8 cellular contexts compared by ENCODE assay signal in the genomic region with DNA sequence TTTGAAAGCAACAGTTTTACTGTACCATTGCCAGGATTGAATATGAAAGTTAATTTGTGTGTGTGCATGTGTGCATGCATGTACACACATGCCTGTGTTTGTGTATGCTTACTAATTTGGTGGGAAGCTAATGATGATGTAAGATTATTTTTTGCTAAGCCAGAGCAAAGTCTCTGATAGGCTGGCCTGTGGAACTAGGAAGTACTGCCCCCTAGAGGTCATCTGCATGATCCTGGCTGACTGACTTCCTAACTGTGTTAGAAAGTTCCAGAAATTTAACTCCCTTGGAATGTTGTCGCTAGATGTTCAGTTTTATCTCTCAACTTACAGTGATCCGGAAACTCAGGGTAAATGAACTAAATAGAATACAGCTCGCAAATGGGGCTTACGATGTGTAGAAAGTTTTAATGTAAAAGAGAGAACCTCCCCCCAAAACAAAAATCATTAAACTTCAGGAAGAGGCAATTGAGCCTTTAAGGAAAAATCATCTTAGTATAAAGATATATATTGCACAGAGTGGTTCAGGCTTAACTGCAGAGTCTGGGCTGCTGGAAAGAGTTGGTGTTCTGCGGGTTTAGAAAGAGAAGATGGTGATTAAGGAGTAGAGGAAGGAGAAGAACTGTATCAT. TPM values are rescaled to one million over a fixed set of nuclear protein-coding genes. Genes with fewer than 3 reads are reported as not detected.
DNase-seq lines count a peak whose midpoint lies in the region; ATAC-seq and TF ChIP-seq lines count a peak whose summit lies in the region.

No MANE protein-coding gene starts in this region.

- H3K36me3 Mint-ChIP-seq in effector memory CD8-positive, alpha-beta T cell (ENCODE audit: insufficient read depth) = no peaks in the 10 kb centered on the region

- H3K27ac ChIP-seq in thoracic aorta = no peak overlapping the region

- no peaks in the 10 kb centered on the region for H3K36me3 ChIP-seq in thoracic aorta

- peaks cover 0 to 16% of the 10 kb centered on the region in 2 donors for H3K4me1 ChIP-seq in thoracic aorta (ENCODE audit: control insufficient read depth in 1 of 2, low read depth in 2 of 2)

- TF ChIP-seq CTCF in thoracic aorta (IDR thresholded peaks at IDR 0.05) = peak; percentile 40

- H3K9me3 Mint-ChIP-seq in effector memory CD8-positive, alpha-beta T cell = peaks cover 0 to 1% of the 10 kb centered on the region in 2 donors

- no peak overlapping the region for H3K4me3 ChIP-seq in thoracic aorta

- DNase-seq in NCI-H748 (lab: John Stamatoyannopoulos, UW; ENCODE audit: unreplicated experiment) = peak; percentile 45
- no peak for DNase-seq in NCI-H748 treated with DMSO at 0.1 percent for 48 hours (lab: John Stamatoyannopoulos, UW)
- peak; percentile 5 for DNase-seq in HT1080 (ENCODE audit: low read depth)
- peak; percentile 42 for DNase-seq in activated CD4-positive, CD25-positive, alpha-beta regulatory T cell treated with anti-CD3 and anti-CD28 coated beads, Interleukin-2, amount 50 U/mL, for 72 hours
- DNase-seq in effector memory CD8-positive, alpha-beta T cell = peak; percentile 49 to 50 (median 49)
- DNase-seq in myocyte (ENCODE audit: low read depth) = peak; percentile 18
- DNase-seq in thoracic aorta (ENCODE audit: low spot score) = no peak

- H3K27me3 ChIP-seq in thoracic aorta (replicated peaks; ENCODE audit: insufficient read depth) = no peaks in the 10 kb centered on the region

- no peak overlapping the region for H3K27ac Mint-ChIP-seq in effector memory CD8-positive, alpha-beta T cell

- H3K27me3 Mint-ChIP-seq in effector memory CD8-positive, alpha-beta T cell = peaks cover 10 to 14% of the 10 kb centered on the region in 2 donors

- peaks cover 1% of the 10 kb centered on the region for H3K9me3 ChIP-seq in thoracic aorta

- peaks cover 0 to 2% of the 10 kb centered on the region in 2 donors for H3K4me1 Mint-ChIP-seq in effector memory CD8-positive, alpha-beta T cell (ENCODE audit: low read depth in 2 of 2)

- ATAC-seq in effector memory CD8-positive, alpha-beta T cell (replicated peaks) = peak; percentile 86
- ATAC-seq in thoracic aorta (ENCODE audit: insufficient number of reproducible peaks, low FRiP score, low read depth) (no peak), HG02981 (IDR thresholded peaks at IDR 0.05; ENCODE audit: unreplicated experiment) (no peak)

- H3K4me3 Mint-ChIP-seq in effector memory CD8-positive, alpha-beta T cell = no peak overlapping the region

RNA-seq across cellular contexts. Expression of gene SLC38A1, which starts 34.3 kb away (rescaled TPM):
- 13.3 and 16.9 TPM in 2 replicates for total RNA-seq in HT1080 (2014; rRNA removed; shearing (Covaris generic))
- 36.8 and 45.6 TPM in 2 replicates for polyA plus RNA-seq in HT1080 (2015; cell fraction: cytosol; rRNA removed)
- 101 and 123 TPM in 2 replicates for polyA plus RNA-seq in HT1080 (2015; cell fraction: nucleus; rRNA removed)
- total RNA-seq in myocyte (87.3 and 132 TPM in 2 replicates), thoracic aorta (10 to 100 TPM; 22.1 to 77.0 TPM)
- 28.7 TPM for polyA plus RNA-seq in myocyte (2012)

Comparison
In these comparisons a context has a peak if more than half of its experiments do, and no peak if none do; other contexts are left out.
1. DNase-seq: peak in NCI-H748 (single experiment), HT1080 (single experiment), activated CD4-positive, CD25-positive, alpha-beta regulatory T cell treated with anti-CD3 and anti-CD28 coated beads, Interleukin-2, amount 50 U/mL, for 72 hours (single experiment), effector memory CD8-positive, alpha-beta T cell (3 of 3) and myocyte (single experiment); none in NCI-H748 treated with DMSO at 0.1 percent for 48 hours (single experiment) and thoracic aorta (single experiment).